ENCODE assay signal across 27 cellular contexts in the genomic region with DNA sequence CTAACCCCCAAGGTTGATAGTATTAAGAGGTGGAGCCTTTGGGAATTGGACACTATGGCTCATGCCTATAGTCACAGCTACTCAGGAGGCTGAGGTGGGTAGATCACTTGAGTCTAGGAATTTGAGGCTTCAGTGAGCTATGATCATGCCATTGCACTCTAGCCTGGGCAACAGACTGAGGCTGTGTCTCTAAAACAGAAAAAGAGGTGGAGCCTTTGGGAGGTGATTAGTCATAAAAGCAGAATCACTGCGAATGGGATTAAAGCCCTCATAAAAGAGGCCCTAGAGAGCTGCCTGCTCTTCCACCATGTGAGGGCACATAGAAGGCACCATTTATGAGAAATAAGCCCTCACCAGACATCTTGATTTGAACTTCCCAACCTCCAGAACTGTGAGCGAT.
A peak's percentile ranks its signal among the peaks of the same experiment; 100 is the strongest.
DNase-seq lines count a peak whose midpoint lies in the region; ATAC-seq and TF ChIP-seq lines count a peak whose summit lies in the region.
"Had no signal": no experiment of that assay in that cellular context is flagged by ENCODE, and none has a peak within 500 bp of the region (broad histone marks: within the 10 kb centered on the region; RNA-seq: fewer than 3 reads in every experiment).

No MANE protein-coding gene starts in this region.

- no peak overlapping the region for H3K4me3 Mint-ChIP-seq in MCF 10A (ENCODE audit: unreplicated experiment)
- H3K4me3 Mint-ChIP-seq: activated CD8-positive, alpha-beta T cell treated with anti-CD3 and anti-CD28 coated beads for 36 hours; activated naive CD8-positive, alpha-beta T cell treated with anti-CD3 and anti-CD28 coated beads for 36 hours; CD4-positive, alpha-beta memory T cell; natural killer cell; stimulated activated naive CD8-positive, alpha-beta T cell treated with anti-CD3 and anti-CD28 coated beads, Interleukin-15, Interleukin-2, amounts not matched to agents 100 ng/mL and 50 ng/mL, for 24 hours; T-helper 1 cell treated with Interleukin-12 subunit alpha and Interleukin-12 subunit beta and Interleukin-4 antibody, amounts not matched to agents 30 μg/mL and 1 μg/mL, for 36 hours had no signal

- H3K36me3 Mint-ChIP-seq in MCF 10A (ENCODE audit: insufficient read depth, unreplicated experiment), result peaks cover 20% of the 10 kb centered on the region
- H3K36me3 Mint-ChIP-seq: activated naive CD8-positive, alpha-beta T cell treated with anti-CD3 and anti-CD28 coated beads for 36 hours; natural killer cell had no signal

- H3K9me3 ChIP-seq in breast epithelium, result no peaks in the 10 kb centered on the region
- no peaks in the 10 kb centered on the region for H3K9me3 ChIP-seq in SJCRH30 (replicated peaks)
- H3K9me3 ChIP-seq: left ventricle myocardium inferior, thyroid gland, vagina had no signal

- H3K27ac ChIP-seq in breast epithelium, result no peak overlapping the region
- H3K27ac ChIP-seq in epithelial cell of prostate, result no peak overlapping the region
- no peak overlapping the region for H3K27ac ChIP-seq in SJCRH30
- H3K27ac ChIP-seq: left ventricle myocardium inferior, skin epidermis, thyroid gland, vagina had no signal

- no peaks in the 10 kb centered on the region for H3K4me1 ChIP-seq in breast epithelium
- no peaks in the 10 kb centered on the region for H3K4me1 ChIP-seq in SJCRH30
- H3K4me1 ChIP-seq: left ventricle myocardium inferior, thyroid gland, vagina had no signal

- intact Hi-C loops in MCF 10A (cut with micrococcal nuclease) (no loop called here), breast epithelium (cut with DNase I; ENCODE audit: low total_unique reads) (loop anchor here (5.0 kb wide), 1 partner anchor 275 kb away; no protein-coding TSS in a partner anchor)

- DNase-seq in MCF 10A (ENCODE audit: unreplicated experiment) (peak; percentile 28), breast epithelium (ENCODE audit: low spot score in 2 of 2) (no peak), NCI-H226 (peak; percentile 36), epithelial cell of prostate (ENCODE audit: low read depth, low spot score) (peak; percentile 6), SJCRH30 (no peak)
- no peak for DNase-seq in stimulated activated CD4-positive, alpha-beta T cell treated with anti-CD3 and anti-CD28 coated beads, Interleukin-2, amount 100 ng/mL, for 48 hours
- DNase-seq: activated CD4-positive, CD25-positive, alpha-beta regulatory T cell treated with anti-CD3 and anti-CD28 coated beads, Interleukin-2, amount 50 U/mL, for 72 hours; activated CD8-positive, alpha-beta T cell treated with anti-CD3 and anti-CD28 coated beads for 36 hours; activated naive CD8-positive, alpha-beta T cell treated with anti-CD3 and anti-CD28 coated beads for 36 hours; CD4-positive, alpha-beta memory T cell; central memory CD4-positive, alpha-beta T cell; dermis blood vessel endothelial cell; GF-D8; left ventricle myocardium inferior; natural killer cell; NCI-H1105 treated with DMSO at 0.1 percent for 48 hours; NCI-H1930; NCI-H526 treated with DMSO at 0.1 percent for 48 hours; occipital lobe; RPMI8226; thyroid gland had no signal

- no peak for ATAC-seq in GM21737 (IDR thresholded peaks at IDR 0.05; ENCODE audit: unreplicated experiment)
- no peak for ATAC-seq in GM19328 (IDR thresholded peaks at IDR 0.05; ENCODE audit: unreplicated experiment)
- ATAC-seq: activated CD8-positive, alpha-beta T cell treated with anti-CD3 and anti-CD28 coated beads for 36 hours; natural killer cell had no signal

- H3K4me3 ChIP-seq in breast epithelium, result no peak overlapping the region
- no peak overlapping the region for H3K4me3 ChIP-seq in SJCRH30
- H3K4me3 ChIP-seq: left ventricle myocardium inferior, skin epidermis, thyroid gland, vagina had no signal

- POLR2A ChIA-PET in MCF 10A (lab: Yijun Ruan, JAX), result interaction anchor here (0.7 kb wide), 1 partner anchor 87 kb away, joined by 3 read pairs; no protein-coding TSS in a partner anchor

- no peaks in the 10 kb centered on the region for H3K9me3 Mint-ChIP-seq in MCF 10A (ENCODE audit: unreplicated experiment)
- H3K9me3 Mint-ChIP-seq: activated CD8-positive, alpha-beta T cell treated with anti-CD3 and anti-CD28 coated beads for 36 hours; activated naive CD8-positive, alpha-beta T cell treated with anti-CD3 and anti-CD28 coated beads for 36 hours; CD4-positive, alpha-beta memory T cell; natural killer cell; stimulated activated naive CD8-positive, alpha-beta T cell treated with anti-CD3 and anti-CD28 coated beads, Interleukin-15, Interleukin-2, amounts not matched to agents 100 ng/mL and 50 ng/mL, for 24 hours; T-helper 1 cell treated with Interleukin-12 subunit alpha and Interleukin-12 subunit beta and Interleukin-4 antibody, amounts not matched to agents 30 μg/mL and 1 μg/mL, for 36 hours had no signal

- H3K27me3 ChIP-seq in breast epithelium, result no peaks in the 10 kb centered on the region
- no peaks in the 10 kb centered on the region for H3K27me3 ChIP-seq in SJCRH30
- H3K27me3 ChIP-seq: thyroid gland, vagina had no signal

- H3K4me1 Mint-ChIP-seq in MCF 10A (ENCODE audit: insufficient read depth, unreplicated experiment), result peaks cover 11% of the 10 kb centered on the region
- H3K4me1 Mint-ChIP-seq: activated naive CD8-positive, alpha-beta T cell treated with anti-CD3 and anti-CD28 coated beads for 36 hours; CD4-positive, alpha-beta memory T cell had no signal

- no TSS peak for BruUV-seq in MCF 10A (replicated peaks; lab: Mats Ljungman, UMichigan)

- H3K27me3 Mint-ChIP-seq in MCF 10A (ENCODE audit: insufficient read depth, unreplicated experiment), result no peaks in the 10 kb centered on the region
- H3K27me3 Mint-ChIP-seq: activated CD8-positive, alpha-beta T cell treated with anti-CD3 and anti-CD28 coated beads for 36 hours; activated naive CD8-positive, alpha-beta T cell treated with anti-CD3 and anti-CD28 coated beads for 36 hours; CD4-positive, alpha-beta memory T cell; stimulated activated naive CD8-positive, alpha-beta T cell treated with anti-CD3 and anti-CD28 coated beads, Interleukin-15, Interleukin-2, amounts not matched to agents 100 ng/mL and 50 ng/mL, for 24 hours had no signal

- CTCF ChIA-PET in MCF 10A (lab: Yijun Ruan, JAX), result interaction anchor here (1.0 kb wide), 1 partner anchor 362 kb away, joined by 3 read pairs; no protein-coding TSS in a partner anchor

- TF ChIP-seq CTCF in MCF 10A (IDR thresholded peaks at IDR 0.05; ENCODE audit: unreplicated experiment) (no peak), breast epithelium (IDR thresholded peaks at IDR 0.05) (no peak)

- no peak overlapping the region for H3K27ac Mint-ChIP-seq in MCF 10A (ENCODE audit: low read depth, unreplicated experiment)
- H3K27ac Mint-ChIP-seq: activated CD8-positive, alpha-beta T cell treated with anti-CD3 and anti-CD28 coated beads for 36 hours; activated naive CD8-positive, alpha-beta T cell treated with anti-CD3 and anti-CD28 coated beads for 36 hours; CD4-positive, alpha-beta memory T cell; stimulated activated naive CD8-positive, alpha-beta T cell treated with anti-CD3 and anti-CD28 coated beads, Interleukin-15, Interleukin-2, amounts not matched to agents 100 ng/mL and 50 ng/mL, for 24 hours; T-helper 1 cell treated with Interleukin-12 subunit alpha and Interleukin-12 subunit beta and Interleukin-4 antibody, amounts not matched to agents 30 μg/mL and 1 μg/mL, for 36 hours had no signal

- no peak for TF ChIP-seq POLR2A in breast epithelium (IDR thresholded peaks at IDR 0.05)

- H3K36me3 ChIP-seq in breast epithelium, result no peaks in the 10 kb centered on the region
- no peaks in the 10 kb centered on the region for H3K36me3 ChIP-seq in SJCRH30
- H3K36me3 ChIP-seq: left ventricle myocardium inferior, thyroid gland, vagina had no signal

Comparison
In these comparisons a context has a peak if more than half of its experiments do, and no peak if none do; other contexts are left out.
1. DNase-seq: peak in MCF 10A (single experiment), NCI-H226 (single experiment) and epithelial cell of prostate (single experiment); none in breast epithelium (0 of 2), SJCRH30 (0 of 2) and stimulated activated CD4-positive, alpha-beta T cell treated with anti-CD3 and anti-CD28 coated beads, Interleukin-2, amount 100 ng/mL, for 48 hours (0 of 2).